In the genomic region with DNA sequence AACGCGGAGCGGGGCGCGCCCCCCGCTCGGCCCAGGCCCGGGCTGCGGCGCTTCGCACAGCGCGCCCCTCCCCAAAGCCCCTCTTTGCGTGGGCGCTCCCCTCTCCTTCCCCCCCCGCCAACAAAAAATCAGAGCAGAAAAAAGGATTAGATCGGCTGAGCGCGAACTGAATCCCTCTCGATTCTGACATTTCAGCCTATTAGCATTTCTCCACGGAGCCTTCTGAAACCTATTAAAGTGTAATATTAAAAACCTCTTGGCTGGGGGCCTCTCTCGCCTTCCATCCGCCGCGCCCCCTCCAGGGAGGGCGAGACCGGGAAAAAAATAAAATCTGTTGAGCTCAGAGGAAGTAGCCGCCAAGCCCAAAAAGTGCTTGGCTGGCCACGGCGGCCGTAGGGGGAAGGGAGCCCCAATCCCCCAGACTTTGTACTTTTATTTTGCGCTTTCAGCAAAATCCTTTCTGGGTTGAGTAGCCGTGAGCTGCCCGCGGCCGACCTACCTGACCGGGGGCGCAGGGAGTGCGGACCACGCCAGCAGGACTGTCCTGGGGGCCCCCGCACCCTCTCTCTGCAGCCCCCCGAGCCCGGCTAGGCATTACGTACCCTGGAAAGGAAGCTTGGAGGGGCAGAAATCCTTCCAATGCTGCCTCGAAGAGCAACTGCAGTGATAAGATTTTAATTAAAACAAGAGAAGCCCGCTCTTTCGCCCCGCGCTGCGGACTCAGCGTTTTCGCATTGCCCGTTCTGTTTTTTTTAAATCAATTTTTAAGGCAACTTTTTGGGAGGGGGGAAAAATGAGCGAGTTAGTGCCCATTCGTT, we compare ENCODE assay signal across 7 cellular contexts. TPM values are rescaled to one million over a fixed set of nuclear protein-coding genes. Genes with fewer than 3 reads are reported as not detected.
DNase-seq lines count a peak whose midpoint lies in the region; ATAC-seq and TF ChIP-seq lines count a peak whose summit lies in the region.

No MANE protein-coding gene starts in this region.

- H3K4me3 Mint-ChIP-seq in glutamatergic neuron (ENCODE audit: unreplicated experiment), result peak overlapping the region; percentile 95

- peaks cover 95% of the 10 kb centered on the region for H3K79me2 ChIP-seq in Loucy (ENCODE audit: insufficient read depth, low read length)
- peaks cover 89% of the 10 kb centered on the region for H3K79me2 ChIP-seq in osteoblast (ENCODE audit: insufficient read depth, low read length)

- no peak for TF ChIP-seq CTCF in Loucy (conservative IDR thresholded peaks at IDR 0.05; ENCODE audit: low read length)
- no peak for TF ChIP-seq CTCF in glutamatergic neuron (IDR thresholded peaks at IDR 0.05; ENCODE audit: partially characterized antibody, unreplicated experiment)
- no peak for TF ChIP-seq CTCF in osteoblast (IDR thresholded peaks at IDR 0.05; ENCODE audit: extremely low read depth, low read depth, low read length)

- H3K9me2 ChIP-seq in Loucy (replicated peaks; ENCODE audit: low read depth, low read length), result no peaks in the 10 kb centered on the region

- H3K9me3 ChIP-seq in Loucy (ENCODE audit: insufficient read depth, low read depth, low read length) (no peaks in the 10 kb centered on the region), osteoblast (ENCODE audit: low read depth, low read length) (no peaks in the 10 kb centered on the region)

- H3K27ac ChIP-seq in osteoblast (ENCODE audit: low read depth, low read length), result peak overlapping the region; percentile 96

- peak overlapping the region; percentile 89 for H3K4me2 ChIP-seq in Loucy (ENCODE audit: low read depth, low read length, poor library complexity, severe bottlenecking)
- peak overlapping the region; percentile 96 for H3K4me2 ChIP-seq in osteoblast (ENCODE audit: insufficient read depth, low read length)

- peak overlapping the region; percentile 95 for H3K9ac ChIP-seq in Loucy (ENCODE audit: low read depth, low read length, poor library complexity, severe bottlenecking)

- peaks cover 27% of the 10 kb centered on the region for H3K9me3 Mint-ChIP-seq in glutamatergic neuron (ENCODE audit: unreplicated experiment)

- H4K20me1 ChIP-seq in Loucy (ENCODE audit: insufficient read depth, low read length, poor library complexity, severe bottlenecking), result peaks cover 24% of the 10 kb centered on the region
- H4K20me1 ChIP-seq in osteoblast (ENCODE audit: insufficient read depth, low read length), result peaks cover 11% of the 10 kb centered on the region

- ATAC-seq in GM18867 (IDR thresholded peaks at IDR 0.05; ENCODE audit: unreplicated experiment) (no peak), HG03159 (IDR thresholded peaks at IDR 0.05; ENCODE audit: unreplicated experiment) (no peak)

- no peaks in the 10 kb centered on the region for H3K36me3 ChIP-seq in Loucy (ENCODE audit: insufficient read depth, low read length)
- no peaks in the 10 kb centered on the region for H3K36me3 ChIP-seq in osteoblast (ENCODE audit: insufficient read depth, low read length)

- DNase-seq in EL (peak; percentile 64), glutamatergic neuron (no peak), osteoblast (ENCODE audit: insufficient read length, low spot score, missing footprints) (peak; percentile 88)
- peak; percentile 27 to 33 for DNase-seq in activated T-cell treated with anti-CD3 and anti-CD28 coated beads, Interleukin-2, amount 50 U/mL, for 48 hours

- H3K27me3 ChIP-seq in Loucy (ENCODE audit: insufficient read depth, low read length, poor library complexity, severe bottlenecking) (peaks cover 1% of the 10 kb centered on the region), osteoblast (ENCODE audit: insufficient read depth, low read length) (no peaks in the 10 kb centered on the region)

- H3K4me1 ChIP-seq in Loucy (ENCODE audit: insufficient read depth, low read length, poor library complexity, severe bottlenecking), result peaks cover 20% of the 10 kb centered on the region
- peaks cover 13% of the 10 kb centered on the region for H3K4me1 ChIP-seq in osteoblast (ENCODE audit: insufficient read depth, low read length)

- H2AFZ ChIP-seq in Loucy (ENCODE audit: low read length), result no peak overlapping the region
- H2AFZ ChIP-seq in osteoblast (ENCODE audit: low read length), result peak overlapping the region; percentile 37

- peaks cover 5% of the 10 kb centered on the region for H3K4me1 Mint-ChIP-seq in glutamatergic neuron (ENCODE audit: low read depth, unreplicated experiment)

- peaks cover 25% of the 10 kb centered on the region for H3K27me3 Mint-ChIP-seq in glutamatergic neuron (ENCODE audit: unreplicated experiment)

- H3F3A ChIP-seq in Loucy (ENCODE audit: low read depth), result no peaks in the 10 kb centered on the region

- no peaks in the 10 kb centered on the region for H3K36me3 Mint-ChIP-seq in glutamatergic neuron (ENCODE audit: unreplicated experiment)

- H3K4me3 ChIP-seq in Loucy (ENCODE audit: low read length, poor library complexity, severe bottlenecking), result peak overlapping the region; percentile 79
- peak overlapping the region; percentile 96 for H3K4me3 ChIP-seq in osteoblast (ENCODE audit: insufficient read depth, low read length)

- peak overlapping the region; percentile 99 for H3K27ac Mint-ChIP-seq in glutamatergic neuron (ENCODE audit: unreplicated experiment)

RNA-seq across cellular contexts. Expression of a gene that starts 1.3 kb away (rescaled TPM):
- total RNA-seq in glutamatergic neuron (ENCODE audit: unreplicated experiment) (54.6 TPM), osteoblast (61.3 and 83.6 TPM in 2 replicates)
